9 cellular contexts compared by ENCODE assay signal in genomic region chr11:125941606-125942275, GRCh38. TPM values are rescaled to one million over a fixed set of nuclear protein-coding genes. Genes with fewer than 3 reads are reported as not detected.
DNase-seq lines count a peak whose midpoint lies in the region; ATAC-seq and TF ChIP-seq lines count a peak whose summit lies in the region.
"Had no signal": no experiment of that assay in that cellular context is flagged by ENCODE, and none has a peak within 500 bp of the region (broad histone marks: within the 10 kb centered on the region; RNA-seq: fewer than 3 reads in every experiment).

No MANE protein-coding gene starts in this region.

- no peaks in the 10 kb centered on the region for H3K9me3 ChIP-seq in tibial artery

- peaks cover 17% of the 10 kb centered on the region for H3K4me1 Mint-ChIP-seq in activated CD4-positive, alpha-beta T cell treated with anti-CD3 and anti-CD28 coated beads, Interleukin-2, amount 10 ng/mL, durations not matched to agents 7 days and 5 days
- peaks cover 8 to 14% of the 10 kb centered on the region in 2 donors for H3K4me1 Mint-ChIP-seq in effector memory CD8-positive, alpha-beta T cell (ENCODE audit: low read depth in 2 of 2)

- intact Hi-C loops in tibial artery (cut with DNase I; ENCODE audit: low total_unique reads), result no loop called here

- POLR2A ChIA-PET in activated CD4-positive, alpha-beta T cell treated with anti-CD3 and anti-CD28 coated beads, Interleukin-2, amount 10 ng/mL, durations not matched to agents 7 days and 5 days (lab: Charles Lee), result no interaction called here

- DNase-seq in Ammon's horn (ENCODE audit: low spot score), result peak; percentile 53
- DNase-seq in NCI-H2171 (lab: John Stamatoyannopoulos, UW), result peak; percentile 59
- peak; percentile 57 for DNase-seq in activated CD4-positive, alpha-beta T cell treated with anti-CD3 and anti-CD28 coated beads, Interleukin-2, amount 10 ng/mL, durations not matched to agents 7 days and 5 days
- peak in 2 of 3 experiments; percentile 4 to 19 for DNase-seq in effector memory CD8-positive, alpha-beta T cell
- peak; percentile 34 for DNase-seq in mucosa of gallbladder (ENCODE audit: low spot score)
- peak in 1 of 2 donors; percentile 66 for DNase-seq in tibial artery

- no peaks in the 10 kb centered on the region for H3K36me3 Mint-ChIP-seq in activated CD4-positive, alpha-beta T cell treated with anti-CD3 and anti-CD28 coated beads, Interleukin-2, amount 10 ng/mL, durations not matched to agents 7 days and 5 days (ENCODE audit: low read depth)
- H3K36me3 Mint-ChIP-seq in effector memory CD8-positive, alpha-beta T cell (ENCODE audit: insufficient read depth), result no peaks in the 10 kb centered on the region

- H3K36me3 ChIP-seq in tibial artery, result no peaks in the 10 kb centered on the region

- no peaks in the 10 kb centered on the region for H3K9me3 Mint-ChIP-seq in activated CD4-positive, alpha-beta T cell treated with anti-CD3 and anti-CD28 coated beads, Interleukin-2, amount 10 ng/mL, durations not matched to agents 7 days and 5 days
- no peaks in the 10 kb centered on the region for H3K9me3 Mint-ChIP-seq in effector memory CD8-positive, alpha-beta T cell

- peaks cover 0 to 8% of the 10 kb centered on the region in 2 donors for H3K27me3 ChIP-seq in tibial artery

- ATAC-seq in GM21367 (IDR thresholded peaks at IDR 0.05; ENCODE audit: unreplicated experiment) (peak; percentile 68), HG02623 (IDR thresholded peaks at IDR 0.05; ENCODE audit: unreplicated experiment) (no peak)
- peak; percentile 19 for ATAC-seq in effector memory CD8-positive, alpha-beta T cell (replicated peaks)

- H3K4me1 ChIP-seq in tibial artery, result no peaks in the 10 kb centered on the region

- no peak overlapping the region for H3K27ac Mint-ChIP-seq in activated CD4-positive, alpha-beta T cell treated with anti-CD3 and anti-CD28 coated beads, Interleukin-2, amount 10 ng/mL, durations not matched to agents 7 days and 5 days
- H3K27ac Mint-ChIP-seq in effector memory CD8-positive, alpha-beta T cell, result peak overlapping the region in 1 of 2 donors; percentile 54

- no peak overlapping the region for H3K4me3 Mint-ChIP-seq in activated CD4-positive, alpha-beta T cell treated with anti-CD3 and anti-CD28 coated beads, Interleukin-2, amount 10 ng/mL, durations not matched to agents 7 days and 5 days
- peak overlapping the region in 1 of 2 donors; percentile 19 for H3K4me3 Mint-ChIP-seq in effector memory CD8-positive, alpha-beta T cell

- CTCF ChIA-PET in activated CD4-positive, alpha-beta T cell treated with anti-CD3 and anti-CD28 coated beads, Interleukin-2, amount 10 ng/mL, durations not matched to agents 7 days and 5 days (lab: Charles Lee), result interaction anchor here (0.6 to 1.6 kb wide), 4 partner anchors 19 to 252 kb away, joined by 3 read pairs; no protein-coding TSS in a partner anchor

- peak; percentile 30 to 50 for TF ChIP-seq CTCF in tibial artery (IDR thresholded peaks at IDR 0.05)

- H3K27ac ChIP-seq in tibial artery, result no peak overlapping the region

- no peaks in the 10 kb centered on the region for H3K27me3 Mint-ChIP-seq in activated CD4-positive, alpha-beta T cell treated with anti-CD3 and anti-CD28 coated beads, Interleukin-2, amount 10 ng/mL, durations not matched to agents 7 days and 5 days
- H3K27me3 Mint-ChIP-seq in effector memory CD8-positive, alpha-beta T cell, result peaks cover 16 to 40% of the 10 kb centered on the region in 2 donors

- H3K4me3 ChIP-seq in tibial artery, result no peak overlapping the region

RNA-seq across cellular contexts. Expression of gene VSIG10L2, which starts 4.1 kb away (rescaled TPM):
- total RNA-seq in activated CD4-positive, alpha-beta T cell treated with anti-CD3 and anti-CD28 coated beads, Interleukin-2, amount 10 ng/mL, durations not matched to agents 7 days and 5 days, result not detected
- total RNA-seq in mucosa of gallbladder, result not detected
- total RNA-seq: frontal cortex had no signal

RNA-seq across cellular contexts. Expression of gene DDX25, which starts 37.4 kb away (rescaled TPM):
- total RNA-seq in activated CD4-positive, alpha-beta T cell treated with anti-CD3 and anti-CD28 coated beads, Interleukin-2, amount 10 ng/mL, durations not matched to agents 7 days and 5 days, result under 1 TPM in 1 of 2 experiments, not detected in 1; 0.12 TPM
- total RNA-seq in mucosa of gallbladder, result 0.29 TPM

RNA-seq across cellular contexts. Expression of gene PUS3, which starts 38.7 kb away (rescaled TPM):
- 10 to 100 TPM in 1 of 2 experiments, 1 to 10 TPM in 1; 8.9 to 12.1 TPM for total RNA-seq in activated CD4-positive, alpha-beta T cell treated with anti-CD3 and anti-CD28 coated beads, Interleukin-2, amount 10 ng/mL, durations not matched to agents 7 days and 5 days
- 7.4 TPM for total RNA-seq in mucosa of gallbladder

RNA-seq across cellular contexts. Expression of gene HYLS1, which starts 54.3 kb away (rescaled TPM):
- 10 to 100 TPM; 17.4 to 21.2 TPM for total RNA-seq in activated CD4-positive, alpha-beta T cell treated with anti-CD3 and anti-CD28 coated beads, Interleukin-2, amount 10 ng/mL, durations not matched to agents 7 days and 5 days
- total RNA-seq in mucosa of gallbladder, result 4.8 TPM
